12 cellular contexts compared by ENCODE assay signal in the genomic region with DNA sequence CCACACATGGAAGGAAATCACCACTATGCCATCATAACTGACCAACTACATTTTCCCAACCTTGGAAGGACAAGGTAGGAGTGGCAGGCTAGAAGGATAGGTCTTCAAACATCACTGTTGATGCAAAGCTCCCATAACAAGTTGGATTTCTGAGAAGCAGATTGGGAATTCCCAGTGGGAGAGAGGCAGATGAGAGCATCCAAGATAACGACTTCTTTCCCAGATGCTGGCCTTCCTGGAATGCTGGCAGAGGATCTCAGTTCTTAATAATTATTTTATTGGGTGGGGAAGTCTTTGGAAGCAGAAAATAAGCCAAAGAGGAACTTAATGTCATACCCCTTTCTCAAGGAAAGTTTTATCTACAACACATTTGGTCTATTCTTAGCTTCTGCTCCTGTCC.
DNase-seq lines count a peak whose midpoint lies in the region; ATAC-seq and TF ChIP-seq lines count a peak whose summit lies in the region.
"Had no signal": no experiment of that assay in that cellular context is flagged by ENCODE, and none has a peak within 500 bp of the region (broad histone marks: within the 10 kb centered on the region; RNA-seq: fewer than 3 reads in every experiment).

No MANE protein-coding gene starts in this region.

- peak; percentile 18 for DNase-seq in DMS 273 (lab: John Stamatoyannopoulos, UW; ENCODE audit: unreplicated experiment)
- no peak for DNase-seq in DMS 273 treated with DMSO at 0.1 percent for 48 hours (lab: John Stamatoyannopoulos, UW)
- no peak for DNase-seq in body of pancreas
- no peak for DNase-seq in immature natural killer cell
- DNase-seq in iPS-NIHi7 (ENCODE audit: extremely low spot score), result no peak
- DNase-seq in BE2C, result no peak
- DNase-seq: DMS79, NCI-H524 treated with DMSO at 0.1 percent for 48 hours, SIG-M5 had no signal

- H3K4me3 ChIP-seq in body of pancreas (no peak overlapping the region), subcutaneous abdominal adipose tissue (ENCODE audit: low read depth in 1 of 5, low read length in 5 of 5) (no peak overlapping the region), BE2C (ENCODE audit: low read depth, low read length) (no peak overlapping the region)

- H3K27me3 ChIP-seq in body of pancreas (no peaks in the 10 kb centered on the region), subcutaneous abdominal adipose tissue (ENCODE audit: control insufficient read depth in 5 of 5, insufficient read depth in 4 of 5, low read length in 5 of 5) (no peaks in the 10 kb centered on the region), BE2C (no peaks in the 10 kb centered on the region)

- no peak for TF ChIP-seq CTCF in body of pancreas (IDR thresholded peaks at IDR 0.05)
- TF ChIP-seq CTCF in BE2C (IDR thresholded peaks at IDR 0.05; ENCODE audit: low read depth, low read length), result no peak

- H3K9ac ChIP-seq in subcutaneous abdominal adipose tissue (ENCODE audit: low read length in 5 of 5), result peak overlapping the region in 1 of 5 donors; percentile 39

- H3K36me3 ChIP-seq in body of pancreas (replicated peaks in 1 of 2; ENCODE audit: insufficient read depth in 1 of 2, low read depth in 2 of 2) (no peaks in the 10 kb centered on the region), subcutaneous abdominal adipose tissue (ENCODE audit: control insufficient read depth in 5 of 5, insufficient read depth in 5 of 5, low read length in 5 of 5) (peaks cover 0 to 10% (median 5%) of the 10 kb centered on the region in 5 donors), BE2C (no peaks in the 10 kb centered on the region)

- WGBS in body of pancreas, 2 donors, result 50 to 79% methylated on average over 1 of the region's 1 CpG

- intact Hi-C loops in body of pancreas (cut with DNase I), result no loop called here

- H3K36me3 Mint-ChIP-seq in immature natural killer cell, result peaks cover 0 to 3% (median 0%) of the 10 kb centered on the region in 3 donors

- peak overlapping the region; percentile 67 to 95 (median 88) for H3K27ac Mint-ChIP-seq in immature natural killer cell

- H3K27ac ChIP-seq in body of pancreas (peak overlapping the region in 3 of 4 donors; percentile 10 to 62 (median 42)), subcutaneous abdominal adipose tissue (ENCODE audit: low read depth, low read length) (peak overlapping the region; percentile 54)
- H3K27ac ChIP-seq: 22Rv1 had no signal

- peaks cover 57 to 61% of the 10 kb centered on the region in 2 donors for H3K4me1 Mint-ChIP-seq in immature natural killer cell

- H3K4me1 ChIP-seq in body of pancreas, result peaks cover 53% of the 10 kb centered on the region
- H3K4me1 ChIP-seq in subcutaneous abdominal adipose tissue (ENCODE audit: control insufficient read depth in 5 of 5, insufficient read depth in 5 of 5, low read length in 5 of 5), result peaks cover 33 to 69% (median 56%) of the 10 kb centered on the region in 5 donors
- H3K4me1 ChIP-seq in BE2C, result no peaks in the 10 kb centered on the region

- H3K9me3 ChIP-seq in body of pancreas (no peaks in the 10 kb centered on the region), subcutaneous abdominal adipose tissue (ENCODE audit: control insufficient read depth in 5 of 5, low read length in 5 of 5) (no peaks in the 10 kb centered on the region), BE2C (no peaks in the 10 kb centered on the region)

- no peak overlapping the region for H3K4me3 Mint-ChIP-seq in immature natural killer cell

- H3K9me3 Mint-ChIP-seq in immature natural killer cell, result no peaks in the 10 kb centered on the region

- peaks cover 0 to 3% (median 0%) of the 10 kb centered on the region in 3 donors for H3K27me3 Mint-ChIP-seq in immature natural killer cell (ENCODE audit: low read depth in 3 of 3)

- ATAC-seq in body of pancreas (no peak), GM21447 (IDR thresholded peaks at IDR 0.05; ENCODE audit: unreplicated experiment) (no peak)

- TF ChIP-seq POLR2A in body of pancreas (IDR thresholded peaks at IDR 0.05), result no peak
